Comparison of ENCODE assay signal across 18 cellular contexts in genomic region chr3:129600348-129600747, GRCh38. TPM values are rescaled to one million over a fixed set of nuclear protein-coding genes. Genes with fewer than 3 reads are reported as not detected.
DNase-seq lines count a peak whose midpoint lies in the region; ATAC-seq and TF ChIP-seq lines count a peak whose summit lies in the region.
"Had no signal": no experiment of that assay in that cellular context is flagged by ENCODE, and none has a peak within 500 bp of the region (broad histone marks: within the 10 kb centered on the region; RNA-seq: fewer than 3 reads in every experiment).

No MANE protein-coding gene starts in this region.

- H3K9me3 Mint-ChIP-seq in immature natural killer cell: no peaks in the 10 kb centered on the region
- no peaks in the 10 kb centered on the region for H3K9me3 Mint-ChIP-seq in T-helper 2 cell treated with Interferon-gamma antibody and Interleukin-4, amounts not matched to agents 5 μg/mL and 100 μg/mL, for 36 hours
- no peaks in the 10 kb centered on the region for H3K9me3 Mint-ChIP-seq in activated CD4-positive, alpha-beta memory T cell treated with anti-CD3 and anti-CD28 coated beads for 36 hours
- H3K9me3 Mint-ChIP-seq: activated CD8-positive, alpha-beta T cell treated with anti-CD3 and anti-CD28 coated beads for 36 hours; activated T-helper 2 cell treated with anti-CD3 and anti-CD28 coated beads, Interferon-gamma antibody, Interleukin-2, Interleukin-4, amounts not matched to agents 10 μg/mL and 5 μg/mL and 100 μg/mL, durations not matched to agents 14 hours and 24 hours and 36 hours; naive thymus-derived CD8-positive, alpha-beta T cell had no signal

- peaks cover 27% of the 10 kb centered on the region for H3F3A ChIP-seq in smooth muscle cell (ENCODE audit: low read depth)

- H4K20me1 ChIP-seq in BLaER1 treated with 17β-estradiol and CSF1 and Interleukin-3, amounts not matched to agents 10 nM and 100 nM: peaks cover 38 to 99% (median 81%) of the 10 kb centered on the region in 11 experiments
- H4K20me1 ChIP-seq in smooth muscle cell (ENCODE audit: low read depth): peaks cover 50% of the 10 kb centered on the region

- peaks cover 97% of the 10 kb centered on the region for H3K79me2 ChIP-seq in smooth muscle cell (ENCODE audit: low read depth)

- WGBS in smooth muscle cell (ENCODE audit: low lambda C conversion rate): 100% methylated on average over 2 of the region's 2 CpGs

- H2AFZ ChIP-seq in smooth muscle cell (ENCODE audit: low read depth): no peak overlapping the region

- peaks cover 35% of the 10 kb centered on the region for H3K4me1 Mint-ChIP-seq in T-helper 17 cell
- peaks cover 68 to 80% of the 10 kb centered on the region in 2 donors for H3K4me1 Mint-ChIP-seq in immature natural killer cell
- H3K4me1 Mint-ChIP-seq in T-helper 2 cell treated with Interferon-gamma antibody and Interleukin-4, amounts not matched to agents 5 μg/mL and 100 μg/mL, for 36 hours (ENCODE audit: low read depth): peaks cover 2% of the 10 kb centered on the region
- H3K4me1 Mint-ChIP-seq in activated CD4-positive, alpha-beta memory T cell treated with anti-CD3 and anti-CD28 coated beads for 36 hours (ENCODE audit: low read depth): peaks cover 2% of the 10 kb centered on the region

- peak overlapping the region in 7 of 10 experiments; percentile 39 to 98 (median 54); a peak in 14 of 20 replicates for H3K4me3 ChIP-seq in BLaER1 treated with 17β-estradiol and CSF1 and Interleukin-3, amounts not matched to agents 10 nM and 100 nM
- H3K4me3 ChIP-seq in smooth muscle cell: no peak overlapping the region

- no peaks in the 10 kb centered on the region for H3K27me3 Mint-ChIP-seq in T-helper 17 cell
- H3K27me3 Mint-ChIP-seq in immature natural killer cell (ENCODE audit: low read depth in 3 of 3): peaks cover 7 to 9% (median 8%) of the 10 kb centered on the region in 3 donors
- peaks cover 52% of the 10 kb centered on the region for H3K27me3 Mint-ChIP-seq in T-helper 2 cell treated with Interferon-gamma antibody and Interleukin-4, amounts not matched to agents 5 μg/mL and 100 μg/mL, for 36 hours (ENCODE audit: low read depth)
- peaks cover 8% of the 10 kb centered on the region for H3K27me3 Mint-ChIP-seq in activated CD4-positive, alpha-beta memory T cell treated with anti-CD3 and anti-CD28 coated beads for 36 hours

- H3K27ac Mint-ChIP-seq in T-helper 17 cell: peak overlapping the region; percentile 83
- peak overlapping the region in 3 of 6 donors; percentile 4 to 68 (median 48) for H3K27ac Mint-ChIP-seq in immature natural killer cell
- no peak overlapping the region for H3K27ac Mint-ChIP-seq in T-helper 2 cell treated with Interferon-gamma antibody and Interleukin-4, amounts not matched to agents 5 μg/mL and 100 μg/mL, for 36 hours
- H3K27ac Mint-ChIP-seq in activated CD4-positive, alpha-beta memory T cell treated with anti-CD3 and anti-CD28 coated beads for 36 hours: no peak overlapping the region
- H3K27ac Mint-ChIP-seq: activated CD8-positive, alpha-beta T cell treated with anti-CD3 and anti-CD28 coated beads for 36 hours; activated T-helper 2 cell treated with anti-CD3 and anti-CD28 coated beads, Interferon-gamma antibody, Interleukin-2, Interleukin-4, amounts not matched to agents 10 μg/mL and 5 μg/mL and 100 μg/mL, durations not matched to agents 14 hours and 24 hours and 36 hours had no signal

- H3K27ac ChIP-seq in BLaER1 treated with 17β-estradiol and CSF1 and Interleukin-3, amounts not matched to agents 10 nM and 100 nM: peak overlapping the region; percentile 11 to 100 (median 98); a peak in 19 of 22 replicates
- peak overlapping the region; percentile 87 for H3K27ac ChIP-seq in smooth muscle cell (ENCODE audit: low read depth)

- intact Hi-C loops in activated CD4-positive, alpha-beta memory T cell treated with anti-CD3 and anti-CD28 coated beads for 36 hours (cut with micrococcal nuclease): no loop called here

- H3K36me3 Mint-ChIP-seq in T-helper 17 cell (ENCODE audit: low read depth): no peaks in the 10 kb centered on the region
- H3K36me3 Mint-ChIP-seq in immature natural killer cell: peaks cover 0 to 3% (median 3%) of the 10 kb centered on the region in 3 donors
- H3K36me3 Mint-ChIP-seq in T-helper 2 cell treated with Interferon-gamma antibody and Interleukin-4, amounts not matched to agents 5 μg/mL and 100 μg/mL, for 36 hours (ENCODE audit: low read depth): no peaks in the 10 kb centered on the region
- no peaks in the 10 kb centered on the region for H3K36me3 Mint-ChIP-seq in activated CD4-positive, alpha-beta memory T cell treated with anti-CD3 and anti-CD28 coated beads for 36 hours
- H3K36me3 Mint-ChIP-seq: naive thymus-derived CD8-positive, alpha-beta T cell had no signal

- CTCF ChIA-PET in activated CD4-positive, alpha-beta memory T cell treated with anti-CD3 and anti-CD28 coated beads for 36 hours (lab: Charles Lee): no interaction called here

- no peak for DNase-seq in T-helper 17 cell
- no peak for DNase-seq in immature natural killer cell
- DNase-seq in smooth muscle cell (lab: John Stamatoyannopoulos, UW; ENCODE audit: unreplicated experiment): no peak
- DNase-seq in T-helper 2 cell treated with Interferon-gamma antibody and Interleukin-4, amounts not matched to agents 5 μg/mL and 100 μg/mL, for 36 hours (ENCODE audit: low spot score): no peak
- no peak for DNase-seq in DMS114 treated with DMSO at 0.1 percent for 48 hours (lab: John Stamatoyannopoulos, UW; ENCODE audit: unreplicated experiment)
- DNase-seq in activated CD4-positive, alpha-beta memory T cell treated with anti-CD3 and anti-CD28 coated beads for 36 hours: no peak
- DNase-seq in activated CD4-positive, CD25-positive, alpha-beta regulatory T cell treated with anti-CD3 and anti-CD28 coated beads, Interleukin-2, amount 50 U/mL, for 72 hours: no peak
- DNase-seq: activated CD8-positive, alpha-beta T cell treated with anti-CD3 and anti-CD28 coated beads for 36 hours; DMS79 treated with DMSO at 0.1 percent for 48 hours; effector memory CD4-positive, alpha-beta T cell; kidney; naive thymus-derived CD8-positive, alpha-beta T cell; NCI-H1048; SHP77; T-helper 9 cell had no signal

- peaks cover 0 to 66% (median 14%) of the 10 kb centered on the region in 11 experiments; a peak in 14 of 22 replicates for H3K36me3 ChIP-seq in BLaER1 treated with 17β-estradiol and CSF1 and Interleukin-3, amounts not matched to agents 10 nM and 100 nM
- H3K36me3 ChIP-seq in smooth muscle cell (ENCODE audit: low read depth): no peaks in the 10 kb centered on the region

- H3K4me3 Mint-ChIP-seq in T-helper 17 cell (no peak overlapping the region), immature natural killer cell (peak overlapping the region in 3 of 5 donors; percentile 29 to 63 (median 37))
- H3K4me3 Mint-ChIP-seq in T-helper 2 cell treated with Interferon-gamma antibody and Interleukin-4, amounts not matched to agents 5 μg/mL and 100 μg/mL, for 36 hours: no peak overlapping the region
- no peak overlapping the region for H3K4me3 Mint-ChIP-seq in activated CD4-positive, alpha-beta memory T cell treated with anti-CD3 and anti-CD28 coated beads for 36 hours
- H3K4me3 Mint-ChIP-seq: activated CD8-positive, alpha-beta T cell treated with anti-CD3 and anti-CD28 coated beads for 36 hours had no signal

- TF ChIP-seq CTCF in smooth muscle cell (IDR thresholded peaks at IDR 0.05; ENCODE audit: borderline replicate concordance, insufficient read depth, poor library complexity, severe bottlenecking): no peak

- POLR2A ChIA-PET in activated CD4-positive, alpha-beta memory T cell treated with anti-CD3 and anti-CD28 coated beads for 36 hours (lab: Charles Lee): no interaction called here

- H3K9ac ChIP-seq in BLaER1 treated with 17β-estradiol and CSF1 and Interleukin-3, amounts not matched to agents 10 nM and 100 nM: peak overlapping the region; percentile 80 to 95 (median 87)
- no peak overlapping the region for H3K9ac ChIP-seq in smooth muscle cell (ENCODE audit: low read depth)

- H3K9me3 ChIP-seq in BLaER1 treated with 17β-estradiol and CSF1 and Interleukin-3, amounts not matched to agents 10 nM and 100 nM (replicated peaks in 1 of 11): no peaks in the 10 kb centered on the region
- H3K9me3 ChIP-seq in T-helper 17 cell (ENCODE audit: control insufficient read depth, low read length, poor library complexity, severe bottlenecking) (no peaks in the 10 kb centered on the region), smooth muscle cell (replicated peaks; ENCODE audit: low read depth) (no peaks in the 10 kb centered on the region)

- peak overlapping the region; percentile 92 to 100 (median 99) for H3K4me2 ChIP-seq in BLaER1 treated with 17β-estradiol and CSF1 and Interleukin-3, amounts not matched to agents 10 nM and 100 nM
- no peak overlapping the region for H3K4me2 ChIP-seq in smooth muscle cell

- no peaks in the 10 kb centered on the region for H3K27me3 ChIP-seq in BLaER1 treated with 17β-estradiol and CSF1 and Interleukin-3, amounts not matched to agents 10 nM and 100 nM
- H3K27me3 ChIP-seq in smooth muscle cell (ENCODE audit: low read depth): no peaks in the 10 kb centered on the region

- peaks cover 76 to 96% (median 96%) of the 10 kb centered on the region in 10 experiments for H3K4me1 ChIP-seq in BLaER1 treated with 17β-estradiol and CSF1 and Interleukin-3, amounts not matched to agents 10 nM and 100 nM
- peaks cover 42% of the 10 kb centered on the region for H3K4me1 ChIP-seq in smooth muscle cell (ENCODE audit: low read depth)

- no peak for ATAC-seq in T-helper 17 cell
- ATAC-seq: activated CD8-positive, alpha-beta T cell treated with anti-CD3 and anti-CD28 coated beads for 36 hours; naive thymus-derived CD8-positive, alpha-beta T cell had no signal

RNA-seq across cellular contexts. Expression of gene PLXND1, which starts 6.1 kb away (rescaled TPM):
- total RNA-seq in T-helper 17 cell (100 to 1,000 TPM in 1 of 2 donors, 10 to 100 TPM in 1; 78.8 to 152 TPM), smooth muscle cell (71.2 and 94.3 TPM in 2 replicates)
- polyA plus RNA-seq in immature natural killer cell (10 to 100 TPM in 1 of 3 donors, 1 to 10 TPM in 2; 3.1 to 30.2 (median 6.1) TPM), smooth muscle cell (75.8 and 130 TPM in 2 replicates)
- total RNA-seq in activated CD4-positive, alpha-beta memory T cell treated with anti-CD3 and anti-CD28 coated beads for 36 hours: 1 to 10 TPM; 7.2 to 8.6 TPM

RNA-seq across cellular contexts. Expression of gene H1-8, which starts 57.4 kb away (rescaled TPM):
- not detected for total RNA-seq in T-helper 17 cell
- not detected for polyA plus RNA-seq in immature natural killer cell
- not detected in 2 replicates for total RNA-seq in smooth muscle cell
- polyA plus RNA-seq in smooth muscle cell: not detected in 2 replicates
- total RNA-seq in activated CD4-positive, alpha-beta memory T cell treated with anti-CD3 and anti-CD28 coated beads for 36 hours: not detected
- total RNA-seq: activated CD8-positive, alpha-beta T cell treated with anti-CD3 and anti-CD28 coated beads for 36 hours; activated T-helper 2 cell treated with anti-CD3 and anti-CD28 coated beads, Interferon-gamma antibody, Interleukin-2, Interleukin-4, amounts not matched to agents 10 μg/mL and 5 μg/mL and 100 μg/mL, durations not matched to agents 14 hours and 24 hours and 36 hours; aorta; kidney; naive thymus-derived CD8-positive, alpha-beta T cell had no signal
- polyA plus RNA-seq: aorta; naive thymus-derived CD8-positive, alpha-beta T cell had no signal

Comparison
In these comparisons a context has a peak if more than half of its experiments do, and no peak if none do; other contexts are left out.
1. H3K4me3 Mint-ChIP-seq: peak in immature natural killer cell (3 of 5); none in T-helper 17 cell (single experiment), T-helper 2 cell treated with Interferon-gamma antibody and Interleukin-4, amounts not matched to agents 5 μg/mL and 100 μg/mL, for 36 hours (single experiment) and activated CD4-positive, alpha-beta memory T cell treated with anti-CD3 and anti-CD28 coated beads for 36 hours (single experiment).